Comparison of ENCODE assay signal across 1 cellular context in the genomic region with DNA sequence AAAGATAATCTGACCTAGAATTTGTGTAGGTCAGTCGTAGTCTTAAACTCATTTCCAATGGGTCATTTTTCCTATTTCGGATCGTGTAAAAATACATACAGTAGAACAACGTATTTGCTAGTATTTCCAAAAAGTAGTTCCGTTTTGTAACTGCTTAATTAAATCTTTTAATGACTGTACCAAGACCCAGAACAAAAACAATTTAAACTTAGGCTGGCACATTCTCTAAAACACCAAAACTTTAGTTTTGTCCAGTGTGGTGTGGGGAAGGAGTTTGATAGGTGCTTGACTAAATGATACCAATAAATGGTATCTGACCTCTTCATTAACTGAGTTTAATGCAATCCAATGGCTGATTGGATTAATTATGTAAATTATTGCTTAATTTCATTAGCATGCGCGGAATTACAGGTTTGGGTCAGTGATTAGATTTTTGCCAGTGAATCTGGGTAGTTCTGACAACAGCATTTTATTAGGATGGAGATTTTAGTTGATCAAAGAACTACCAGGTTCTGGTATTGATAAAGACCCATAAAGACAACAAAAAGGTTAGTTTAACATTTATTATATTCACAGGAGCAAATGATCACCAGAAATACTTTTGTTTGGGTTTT.
TF ChIP-seq lines count a peak whose summit lies in the region.

No MANE protein-coding gene starts in this region.

TF ChIP-seq in K562, 482 proteins besides CTCF, POLR2A, EP300 and RAD21 (continues in another document):
- peak; percentile 64 for TF ChIP-seq FIP1L1 (IDR thresholded peaks at IDR 0.05; ENCODE audit: low read depth, low read length, poor library complexity, severe bottlenecking)
- TF ChIP-seq, protein P1, sequence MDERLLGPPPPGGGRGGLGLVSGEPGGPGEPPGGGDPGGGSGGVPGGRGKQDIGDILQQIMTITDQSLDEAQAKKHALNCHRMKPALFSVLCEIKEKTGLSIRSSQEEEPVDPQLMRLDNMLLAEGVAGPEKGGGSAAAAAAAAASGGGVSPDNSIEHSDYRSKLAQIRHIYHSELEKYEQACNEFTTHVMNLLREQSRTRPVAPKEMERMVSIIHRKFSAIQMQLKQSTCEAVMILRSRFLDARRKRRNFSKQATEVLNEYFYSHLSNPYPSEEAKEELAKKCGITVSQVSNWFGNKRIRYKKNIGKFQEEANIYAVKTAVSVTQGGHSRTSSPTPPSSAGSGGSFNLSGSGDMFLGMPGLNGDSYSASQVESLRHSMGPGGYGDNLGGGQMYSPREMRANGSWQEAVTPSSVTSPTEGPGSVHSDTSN (CRISPR knock-in tag; IDR thresholded peaks at IDR 0.05; ENCODE audit: low read depth): no peak
- TF ChIP-seq, protein P1 (tag; conservative IDR thresholded peaks at IDR 0.05; ENCODE audit: low read depth): 0 out of 2 replicates have a peak, but pooled peaks have one; percentile 6
- no peak for TF ChIP-seq U2AF1 (optimal IDR thresholded peaks at IDR 0.05; ENCODE audit: low read depth, low read length)
- peak; percentile 29; the same call in 1 of the 2 replicates for TF ChIP-seq ZFPM2 (CRISPR knock-in tag; IDR thresholded peaks at IDR 0.05)
- TF ChIP-seq TAF7 (tag; IDR thresholded peaks at IDR 0.05): peak; percentile 8; the same call in 1 of the 2 replicates
- TF ChIP-seq, protein P2, sequence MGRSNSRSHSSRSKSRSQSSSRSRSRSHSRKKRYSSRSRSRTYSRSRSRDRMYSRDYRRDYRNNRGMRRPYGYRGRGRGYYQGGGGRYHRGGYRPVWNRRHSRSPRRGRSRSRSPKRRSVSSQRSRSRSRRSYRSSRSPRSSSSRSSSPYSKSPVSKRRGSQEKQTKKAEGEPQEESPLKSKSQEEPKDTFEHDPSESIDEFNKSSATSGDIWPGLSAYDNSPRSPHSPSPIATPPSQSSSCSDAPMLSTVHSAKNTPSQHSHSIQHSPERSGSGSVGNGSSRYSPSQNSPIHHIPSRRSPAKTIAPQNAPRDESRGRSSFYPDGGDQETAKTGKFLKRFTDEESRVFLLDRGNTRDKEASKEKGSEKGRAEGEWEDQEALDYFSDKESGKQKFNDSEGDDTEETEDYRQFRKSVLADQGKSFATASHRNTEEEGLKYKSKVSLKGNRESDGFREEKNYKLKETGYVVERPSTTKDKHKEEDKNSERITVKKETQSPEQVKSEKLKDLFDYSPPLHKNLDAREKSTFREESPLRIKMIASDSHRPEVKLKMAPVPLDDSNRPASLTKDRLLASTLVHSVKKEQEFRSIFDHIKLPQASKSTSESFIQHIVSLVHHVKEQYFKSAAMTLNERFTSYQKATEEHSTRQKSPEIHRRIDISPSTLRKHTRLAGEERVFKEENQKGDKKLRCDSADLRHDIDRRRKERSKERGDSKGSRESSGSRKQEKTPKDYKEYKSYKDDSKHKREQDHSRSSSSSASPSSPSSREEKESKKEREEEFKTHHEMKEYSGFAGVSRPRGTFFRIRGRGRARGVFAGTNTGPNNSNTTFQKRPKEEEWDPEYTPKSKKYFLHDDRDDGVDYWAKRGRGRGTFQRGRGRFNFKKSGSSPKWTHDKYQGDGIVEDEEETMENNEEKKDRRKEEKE (IDR thresholded peaks at IDR 0.05; ENCODE audit: borderline replicate concordance in 1 of 2, control insufficient read depth in 1 of 2, low read depth in 2 of 2, low read length in 1 of 2): peak in 1 of 2 experiments; percentile 65; a peak in 1 of 4 replicates
- TF ChIP-seq, protein P3, sequence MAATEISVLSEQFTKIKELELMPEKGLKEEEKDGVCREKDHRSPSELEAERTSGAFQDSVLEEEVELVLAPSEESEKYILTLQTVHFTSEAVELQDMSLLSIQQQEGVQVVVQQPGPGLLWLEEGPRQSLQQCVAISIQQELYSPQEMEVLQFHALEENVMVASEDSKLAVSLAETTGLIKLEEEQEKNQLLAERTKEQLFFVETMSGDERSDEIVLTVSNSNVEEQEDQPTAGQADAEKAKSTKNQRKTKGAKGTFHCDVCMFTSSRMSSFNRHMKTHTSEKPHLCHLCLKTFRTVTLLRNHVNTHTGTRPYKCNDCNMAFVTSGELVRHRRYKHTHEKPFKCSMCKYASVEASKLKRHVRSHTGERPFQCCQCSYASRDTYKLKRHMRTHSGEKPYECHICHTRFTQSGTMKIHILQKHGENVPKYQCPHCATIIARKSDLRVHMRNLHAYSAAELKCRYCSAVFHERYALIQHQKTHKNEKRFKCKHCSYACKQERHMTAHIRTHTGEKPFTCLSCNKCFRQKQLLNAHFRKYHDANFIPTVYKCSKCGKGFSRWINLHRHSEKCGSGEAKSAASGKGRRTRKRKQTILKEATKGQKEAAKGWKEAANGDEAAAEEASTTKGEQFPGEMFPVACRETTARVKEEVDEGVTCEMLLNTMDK (IDR thresholded peaks at IDR 0.05; ENCODE audit: borderline replicate concordance, insufficient read depth, low read depth, low read length, poor library complexity, severe bottlenecking): no peak
- TF ChIP-seq IRF2 (CRISPR knock-in tag; IDR thresholded peaks at IDR 0.05): no peak
- TF ChIP-seq, protein P4, sequence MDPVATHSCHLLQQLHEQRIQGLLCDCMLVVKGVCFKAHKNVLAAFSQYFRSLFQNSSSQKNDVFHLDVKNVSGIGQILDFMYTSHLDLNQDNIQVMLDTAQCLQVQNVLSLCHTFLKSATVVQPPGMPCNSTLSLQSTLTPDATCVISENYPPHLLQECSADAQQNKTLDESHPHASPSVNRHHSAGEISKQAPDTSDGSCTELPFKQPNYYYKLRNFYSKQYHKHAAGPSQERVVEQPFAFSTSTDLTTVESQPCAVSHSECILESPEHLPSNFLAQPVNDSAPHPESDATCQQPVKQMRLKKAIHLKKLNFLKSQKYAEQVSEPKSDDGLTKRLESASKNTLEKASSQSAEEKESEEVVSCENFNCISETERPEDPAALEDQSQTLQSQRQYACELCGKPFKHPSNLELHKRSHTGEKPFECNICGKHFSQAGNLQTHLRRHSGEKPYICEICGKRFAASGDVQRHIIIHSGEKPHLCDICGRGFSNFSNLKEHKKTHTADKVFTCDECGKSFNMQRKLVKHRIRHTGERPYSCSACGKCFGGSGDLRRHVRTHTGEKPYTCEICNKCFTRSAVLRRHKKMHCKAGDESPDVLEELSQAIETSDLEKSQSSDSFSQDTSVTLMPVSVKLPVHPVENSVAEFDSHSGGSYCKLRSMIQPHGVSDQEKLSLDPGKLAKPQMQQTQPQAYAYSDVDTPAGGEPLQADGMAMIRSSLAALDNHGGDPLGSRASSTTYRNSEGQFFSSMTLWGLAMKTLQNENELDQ (CRISPR knock-in tag; IDR thresholded peaks at IDR 0.05; ENCODE audit: borderline replicate concordance): 0 out of 2 replicates have a peak, but pooled peaks have one; percentile 7
- TF ChIP-seq, protein P5, sequence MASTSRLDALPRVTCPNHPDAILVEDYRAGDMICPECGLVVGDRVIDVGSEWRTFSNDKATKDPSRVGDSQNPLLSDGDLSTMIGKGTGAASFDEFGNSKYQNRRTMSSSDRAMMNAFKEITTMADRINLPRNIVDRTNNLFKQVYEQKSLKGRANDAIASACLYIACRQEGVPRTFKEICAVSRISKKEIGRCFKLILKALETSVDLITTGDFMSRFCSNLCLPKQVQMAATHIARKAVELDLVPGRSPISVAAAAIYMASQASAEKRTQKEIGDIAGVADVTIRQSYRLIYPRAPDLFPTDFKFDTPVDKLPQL (IDR thresholded peaks at IDR 0.05; ENCODE audit: extremely low read depth, insufficient read length): no peak
- TF ChIP-seq ILF3 (IDR thresholded peaks at IDR 0.05; ENCODE audit: borderline replicate concordance): 0 out of 2 replicates have a peak, but pooled peaks have one; percentile 15
- no peak for TF ChIP-seq FOXJ3 (CRISPR knock-in tag; IDR thresholded peaks at IDR 0.05)
- TF ChIP-seq KLF10 (CRISPR knock-in tag; IDR thresholded peaks at IDR 0.05): 0 out of 2 replicates have a peak, but pooled peaks have one; percentile 42
- 0 out of 2 replicates have a peak, but pooled peaks have one; percentile 15 for TF ChIP-seq ZFP30 (CRISPR knock-in tag; IDR thresholded peaks at IDR 0.05; ENCODE audit: borderline replicate concordance)
- peak; percentile 90 for TF ChIP-seq ZNF717 (CRISPR knock-in tag; IDR thresholded peaks at IDR 0.05)
- TF ChIP-seq, protein P6, sequence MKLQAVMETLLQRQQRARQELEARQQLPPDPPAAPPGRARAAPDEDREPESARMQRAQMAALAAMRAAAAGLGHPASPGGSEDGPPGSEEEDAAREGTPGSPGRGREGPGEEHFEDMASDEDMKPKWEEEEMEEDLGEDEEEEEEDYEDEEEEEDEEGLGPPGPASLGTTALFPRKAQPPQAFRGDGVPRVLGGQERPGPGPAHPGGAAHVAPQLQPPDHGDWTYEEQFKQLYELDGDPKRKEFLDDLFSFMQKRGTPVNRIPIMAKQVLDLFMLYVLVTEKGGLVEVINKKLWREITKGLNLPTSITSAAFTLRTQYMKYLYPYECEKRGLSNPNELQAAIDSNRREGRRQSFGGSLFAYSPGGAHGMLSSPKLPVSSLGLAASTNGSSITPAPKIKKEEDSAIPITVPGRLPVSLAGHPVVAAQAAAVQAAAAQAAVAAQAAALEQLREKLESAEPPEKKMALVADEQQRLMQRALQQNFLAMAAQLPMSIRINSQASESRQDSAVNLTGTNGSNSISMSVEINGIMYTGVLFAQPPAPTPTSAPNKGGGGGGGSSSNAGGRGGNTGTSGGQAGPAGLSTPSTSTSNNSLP (IDR thresholded peaks at IDR 0.05; ENCODE audit: borderline replicate concordance, low read depth, low read length): 0 out of 2 replicates have a peak, but pooled peaks have one; percentile 14
- TF ChIP-seq, protein P7, sequence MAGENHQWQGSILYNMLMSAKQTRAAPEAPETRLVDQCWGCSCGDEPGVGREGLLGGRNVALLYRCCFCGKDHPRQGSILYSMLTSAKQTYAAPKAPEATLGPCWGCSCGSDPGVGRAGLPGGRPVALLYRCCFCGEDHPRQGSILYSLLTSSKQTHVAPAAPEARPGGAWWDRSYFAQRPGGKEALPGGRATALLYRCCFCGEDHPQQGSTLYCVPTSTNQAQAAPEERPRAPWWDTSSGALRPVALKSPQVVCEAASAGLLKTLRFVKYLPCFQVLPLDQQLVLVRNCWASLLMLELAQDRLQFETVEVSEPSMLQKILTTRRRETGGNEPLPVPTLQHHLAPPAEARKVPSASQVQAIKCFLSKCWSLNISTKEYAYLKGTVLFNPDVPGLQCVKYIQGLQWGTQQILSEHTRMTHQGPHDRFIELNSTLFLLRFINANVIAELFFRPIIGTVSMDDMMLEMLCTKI (IDR thresholded peaks at IDR 0.05; ENCODE audit: partially characterized antibody): no peak
- TF ChIP-seq DACH1 (IDR thresholded peaks at IDR 0.05; ENCODE audit: partially characterized antibody): peak; percentile 82
- TF ChIP-seq, protein P8, sequence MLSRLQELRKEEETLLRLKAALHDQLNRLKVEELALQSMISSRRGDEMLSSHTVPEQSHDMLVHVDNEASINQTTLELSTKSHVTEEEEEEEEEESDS (CRISPR knock-in tag; IDR thresholded peaks at IDR 0.05): no peak
- TF ChIP-seq ZBTB17 (CRISPR knock-in tag; IDR thresholded peaks at IDR 0.05): no peak
- TF ChIP-seq, protein P9, sequence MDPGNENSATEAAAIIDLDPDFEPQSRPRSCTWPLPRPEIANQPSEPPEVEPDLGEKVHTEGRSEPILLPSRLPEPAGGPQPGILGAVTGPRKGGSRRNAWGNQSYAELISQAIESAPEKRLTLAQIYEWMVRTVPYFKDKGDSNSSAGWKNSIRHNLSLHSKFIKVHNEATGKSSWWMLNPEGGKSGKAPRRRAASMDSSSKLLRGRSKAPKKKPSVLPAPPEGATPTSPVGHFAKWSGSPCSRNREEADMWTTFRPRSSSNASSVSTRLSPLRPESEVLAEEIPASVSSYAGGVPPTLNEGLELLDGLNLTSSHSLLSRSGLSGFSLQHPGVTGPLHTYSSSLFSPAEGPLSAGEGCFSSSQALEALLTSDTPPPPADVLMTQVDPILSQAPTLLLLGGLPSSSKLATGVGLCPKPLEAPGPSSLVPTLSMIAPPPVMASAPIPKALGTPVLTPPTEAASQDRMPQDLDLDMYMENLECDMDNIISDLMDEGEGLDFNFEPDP (CRISPR knock-in tag; IDR thresholded peaks at IDR 0.05): no peak
- peak; percentile 93 for TF ChIP-seq FUS (optimal IDR thresholded peaks at IDR 0.05; ENCODE audit: low read depth, low read length)
- TF ChIP-seq, protein P10, sequence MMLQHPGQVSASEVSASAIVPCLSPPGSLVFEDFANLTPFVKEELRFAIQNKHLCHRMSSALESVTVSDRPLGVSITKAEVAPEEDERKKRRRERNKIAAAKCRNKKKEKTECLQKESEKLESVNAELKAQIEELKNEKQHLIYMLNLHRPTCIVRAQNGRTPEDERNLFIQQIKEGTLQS (IDR thresholded peaks at IDR 0.05): no peak
- TF ChIP-seq, protein P10 (CRISPR knock-in tag; conservative IDR thresholded peaks at IDR 0.05): 0 out of 2 replicates have a peak, but pooled peaks have one; percentile 4
- TF ChIP-seq CHD2 (IDR thresholded peaks at IDR 0.05; ENCODE audit: low read depth, low read length): peak; percentile 17; the same call in 1 of the 2 replicates
- peak; percentile 79 for TF ChIP-seq CEBPB (tag; IDR thresholded peaks at IDR 0.05)
- TF ChIP-seq GTF2F1 (IDR thresholded peaks at IDR 0.05; ENCODE audit: low read depth, low read length): peak; percentile 49; the same call in 1 of the 2 replicates
- TF ChIP-seq GATAD2B (IDR thresholded peaks at IDR 0.05; ENCODE audit: borderline replicate concordance): 0 out of 2 replicates have a peak, but pooled peaks have one; percentile 18
- TF ChIP-seq, protein P11, sequence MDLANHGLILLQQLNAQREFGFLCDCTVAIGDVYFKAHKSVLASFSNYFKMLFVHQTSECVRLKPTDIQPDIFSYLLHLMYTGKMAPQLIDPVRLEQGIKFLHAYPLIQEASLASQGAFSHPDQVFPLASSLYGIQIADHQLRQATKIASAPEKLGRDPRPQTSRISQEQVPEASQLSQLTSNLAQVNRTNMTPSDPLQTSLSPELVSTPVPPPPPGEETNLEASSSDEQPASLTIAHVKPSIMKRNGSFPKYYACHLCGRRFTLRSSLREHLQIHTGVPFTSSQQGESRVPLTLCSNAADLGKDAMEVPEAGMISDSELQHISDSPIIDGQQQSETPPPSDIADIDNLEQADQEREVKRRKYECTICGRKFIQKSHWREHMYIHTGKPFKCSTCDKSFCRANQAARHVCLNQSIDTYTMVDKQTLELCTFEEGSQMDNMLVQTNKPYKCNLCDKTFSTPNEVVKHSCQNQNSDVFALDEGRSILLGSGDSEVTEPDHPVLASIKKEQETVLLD (IDR thresholded peaks at IDR 0.05): no peak
- no peak for TF ChIP-seq RBM39 (optimal IDR thresholded peaks at IDR 0.05; ENCODE audit: low read depth, low read length)
- TF ChIP-seq SMC3 (conservative IDR thresholded peaks at IDR 0.05; ENCODE audit: insufficient read depth, low read depth, low read length): 0 out of 2 replicates have a peak, but pooled peaks have one; percentile 14
- peak; percentile 36 for TF ChIP-seq SMAD1 (IDR thresholded peaks at IDR 0.05; ENCODE audit: low read depth, low read length, partially characterized antibody)
- TF ChIP-seq GABPA (tag; conservative IDR thresholded peaks at IDR 0.05; ENCODE audit: low read depth): peak; percentile 2; the same call in 1 of the 2 replicates
- peak; percentile 78; the same call in 1 of the 2 replicates for TF ChIP-seq NR2F6 (CRISPR knock-in tag; IDR thresholded peaks at IDR 0.05)
